Comparison of ENCODE assay signal across 9 cellular contexts in the genomic region with DNA sequence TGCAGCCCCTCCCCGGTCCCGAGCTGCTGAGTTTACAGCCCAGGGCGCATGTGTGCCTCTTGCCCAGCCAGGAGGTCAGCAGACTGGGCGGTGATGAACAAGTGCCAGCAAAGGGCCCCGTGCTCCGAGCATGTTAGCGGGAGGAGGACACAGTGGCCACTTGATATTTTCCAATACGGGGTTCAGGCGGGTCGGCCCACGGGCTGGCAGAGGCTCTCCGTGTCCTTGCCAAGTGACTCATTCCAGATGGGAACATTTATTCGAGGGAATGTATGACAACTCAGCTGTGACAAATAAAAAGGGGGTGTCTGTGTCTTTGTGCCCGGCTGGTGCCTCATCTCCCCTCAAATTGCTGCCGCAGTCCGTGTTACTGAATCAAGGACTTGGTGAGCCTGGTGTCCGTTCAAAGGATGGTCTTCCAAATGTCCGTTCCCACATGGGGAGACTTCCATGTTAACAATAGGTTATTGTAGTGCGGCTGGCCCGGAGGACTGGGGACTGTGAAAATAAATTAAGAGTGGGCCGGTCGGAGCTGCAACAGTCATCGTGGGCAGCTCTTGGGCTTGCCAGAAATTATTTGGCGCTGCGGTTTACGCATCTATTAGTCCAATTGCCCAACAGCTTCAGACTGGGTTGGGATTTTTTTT.
A peak's percentile ranks its signal among the peaks of the same experiment; 100 is the strongest.
DNase-seq lines count a peak whose midpoint lies in the region; ATAC-seq and TF ChIP-seq lines count a peak whose summit lies in the region.
"Had no signal": no experiment of that assay in that cellular context is flagged by ENCODE, and none has a peak within 500 bp of the region (broad histone marks: within the 10 kb centered on the region; RNA-seq: fewer than 3 reads in every experiment).

No MANE protein-coding gene starts in this region.

- no peak overlapping the region for H3K9ac ChIP-seq in colonic mucosa (ENCODE audit: low read depth in 2 of 2, low read length in 2 of 2)
- peak overlapping the region in 2 of 5 donors; percentile 47 for H3K9ac ChIP-seq in subcutaneous abdominal adipose tissue (ENCODE audit: low read length in 5 of 5)

- DNase-seq in HCEC 1CT (peak; percentile 50), colonic mucosa (peak; percentile 44), left lung (no peak), NCI-H1436 (lab: John Stamatoyannopoulos, UW) (no peak), OCI-M2 (lab: John Stamatoyannopoulos, UW; ENCODE audit: unreplicated experiment) (no peak)
- DNase-seq: GDM1 had no signal

- H3K4me1 ChIP-seq in colonic mucosa (peaks cover 4% of the 10 kb centered on the region), left lung (peaks cover 6 to 9% of the 10 kb centered on the region in 2 donors), subcutaneous abdominal adipose tissue (ENCODE audit: control insufficient read depth in 5 of 5, insufficient read depth in 5 of 5, low read length in 5 of 5) (peaks cover 5 to 57% (median 40%) of the 10 kb centered on the region in 5 donors)

- H3K27ac ChIP-seq in colonic mucosa, result peak overlapping the region; percentile 12
- no peak overlapping the region for H3K27ac ChIP-seq in left lung
- H3K27ac ChIP-seq in subcutaneous abdominal adipose tissue (ENCODE audit: low read depth, low read length), result peak overlapping the region; percentile 86

- intact Hi-C loops in colonic mucosa (cut with DNase I) (no loop called here), left lung (cut with DNase I) (no loop called here)

- H3K9me3 ChIP-seq in colonic mucosa (no peaks in the 10 kb centered on the region), left lung (no peaks in the 10 kb centered on the region), subcutaneous abdominal adipose tissue (ENCODE audit: control insufficient read depth in 5 of 5, low read length in 5 of 5) (no peaks in the 10 kb centered on the region)

- ATAC-seq in left lung, result peak; percentile 32
- ATAC-seq in HG03139 (IDR thresholded peaks at IDR 0.05; ENCODE audit: unreplicated experiment), result no peak
- ATAC-seq in GM19035 (IDR thresholded peaks at IDR 0.05; ENCODE audit: unreplicated experiment), result no peak

- H3K36me3 ChIP-seq in colonic mucosa (no peaks in the 10 kb centered on the region), left lung (no peaks in the 10 kb centered on the region), subcutaneous abdominal adipose tissue (ENCODE audit: control insufficient read depth in 5 of 5, insufficient read depth in 5 of 5, low read length in 5 of 5) (no peaks in the 10 kb centered on the region)

- TF ChIP-seq CTCF in colonic mucosa (IDR thresholded peaks at IDR 0.05) (no peak), left lung (IDR thresholded peaks at IDR 0.05) (no peak)

- H3K4me3 ChIP-seq in colonic mucosa (no peak overlapping the region), left lung (no peak overlapping the region), subcutaneous abdominal adipose tissue (ENCODE audit: low read depth in 1 of 5, low read length in 5 of 5) (no peak overlapping the region)

- H3K27me3 ChIP-seq in colonic mucosa (no peaks in the 10 kb centered on the region), left lung (no peaks in the 10 kb centered on the region), subcutaneous abdominal adipose tissue (ENCODE audit: control insufficient read depth in 5 of 5, insufficient read depth in 4 of 5, low read length in 5 of 5) (no peaks in the 10 kb centered on the region)

Comparison
In these comparisons a context has a peak if more than half of its experiments do, and no peak if none do; other contexts are left out.
1. DNase-seq: peak in HCEC 1CT (single experiment) and colonic mucosa (single experiment); none in left lung (0 of 2), NCI-H1436 (single experiment) and OCI-M2 (single experiment).
2. H3K27ac ChIP-seq: peak in colonic mucosa (single experiment) and subcutaneous abdominal adipose tissue (single experiment); none in left lung (0 of 2).